2 cellular contexts compared by ENCODE assay signal in the genomic region with DNA sequence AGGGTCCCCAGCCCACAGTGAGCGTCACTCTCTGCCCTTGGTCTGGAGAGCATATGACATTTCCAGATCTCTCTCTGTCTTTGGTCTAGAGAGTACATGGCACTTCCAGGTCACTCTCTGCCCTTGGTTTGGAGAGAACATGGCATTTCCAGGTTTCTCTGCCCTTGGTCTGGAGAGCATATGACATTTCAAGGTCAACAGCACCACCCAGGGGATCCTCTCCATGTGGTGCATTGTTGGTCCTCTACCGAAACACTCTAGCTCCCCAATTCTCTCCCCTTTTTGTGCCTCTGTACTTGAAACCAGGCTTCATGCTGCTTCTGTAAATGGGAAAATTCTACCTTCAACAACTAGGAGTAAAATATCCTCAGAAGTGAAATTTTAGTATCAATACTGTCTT.
TF ChIP-seq lines count a peak whose summit lies in the region.

No MANE protein-coding gene starts in this region.

TF ChIP-seq in GM23338, 12 proteins besides CTCF, POLR2A, EP300 and RAD21 (continued from another document):
- TF ChIP-seq, protein P1, sequence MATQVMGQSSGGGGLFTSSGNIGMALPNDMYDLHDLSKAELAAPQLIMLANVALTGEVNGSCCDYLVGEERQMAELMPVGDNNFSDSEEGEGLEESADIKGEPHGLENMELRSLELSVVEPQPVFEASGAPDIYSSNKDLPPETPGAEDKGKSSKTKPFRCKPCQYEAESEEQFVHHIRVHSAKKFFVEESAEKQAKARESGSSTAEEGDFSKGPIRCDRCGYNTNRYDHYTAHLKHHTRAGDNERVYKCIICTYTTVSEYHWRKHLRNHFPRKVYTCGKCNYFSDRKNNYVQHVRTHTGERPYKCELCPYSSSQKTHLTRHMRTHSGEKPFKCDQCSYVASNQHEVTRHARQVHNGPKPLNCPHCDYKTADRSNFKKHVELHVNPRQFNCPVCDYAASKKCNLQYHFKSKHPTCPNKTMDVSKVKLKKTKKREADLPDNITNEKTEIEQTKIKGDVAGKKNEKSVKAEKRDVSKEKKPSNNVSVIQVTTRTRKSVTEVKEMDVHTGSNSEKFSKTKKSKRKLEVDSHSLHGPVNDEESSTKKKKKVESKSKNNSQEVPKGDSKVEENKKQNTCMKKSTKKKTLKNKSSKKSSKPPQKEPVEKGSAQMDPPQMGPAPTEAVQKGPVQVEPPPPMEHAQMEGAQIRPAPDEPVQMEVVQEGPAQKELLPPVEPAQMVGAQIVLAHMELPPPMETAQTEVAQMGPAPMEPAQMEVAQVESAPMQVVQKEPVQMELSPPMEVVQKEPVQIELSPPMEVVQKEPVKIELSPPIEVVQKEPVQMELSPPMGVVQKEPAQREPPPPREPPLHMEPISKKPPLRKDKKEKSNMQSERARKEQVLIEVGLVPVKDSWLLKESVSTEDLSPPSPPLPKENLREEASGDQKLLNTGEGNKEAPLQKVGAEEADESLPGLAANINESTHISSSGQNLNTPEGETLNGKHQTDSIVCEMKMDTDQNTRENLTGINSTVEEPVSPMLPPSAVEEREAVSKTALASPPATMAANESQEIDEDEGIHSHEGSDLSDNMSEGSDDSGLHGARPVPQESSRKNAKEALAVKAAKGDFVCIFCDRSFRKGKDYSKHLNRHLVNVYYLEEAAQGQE (IDR thresholded peaks at IDR 0.05; ENCODE audit: unreplicated experiment), result no peak

TF ChIP-seq in GM12878, 131 proteins besides CTCF, POLR2A, EP300 and RAD21 (continued from another document):
- TF ChIP-seq, protein P2, sequence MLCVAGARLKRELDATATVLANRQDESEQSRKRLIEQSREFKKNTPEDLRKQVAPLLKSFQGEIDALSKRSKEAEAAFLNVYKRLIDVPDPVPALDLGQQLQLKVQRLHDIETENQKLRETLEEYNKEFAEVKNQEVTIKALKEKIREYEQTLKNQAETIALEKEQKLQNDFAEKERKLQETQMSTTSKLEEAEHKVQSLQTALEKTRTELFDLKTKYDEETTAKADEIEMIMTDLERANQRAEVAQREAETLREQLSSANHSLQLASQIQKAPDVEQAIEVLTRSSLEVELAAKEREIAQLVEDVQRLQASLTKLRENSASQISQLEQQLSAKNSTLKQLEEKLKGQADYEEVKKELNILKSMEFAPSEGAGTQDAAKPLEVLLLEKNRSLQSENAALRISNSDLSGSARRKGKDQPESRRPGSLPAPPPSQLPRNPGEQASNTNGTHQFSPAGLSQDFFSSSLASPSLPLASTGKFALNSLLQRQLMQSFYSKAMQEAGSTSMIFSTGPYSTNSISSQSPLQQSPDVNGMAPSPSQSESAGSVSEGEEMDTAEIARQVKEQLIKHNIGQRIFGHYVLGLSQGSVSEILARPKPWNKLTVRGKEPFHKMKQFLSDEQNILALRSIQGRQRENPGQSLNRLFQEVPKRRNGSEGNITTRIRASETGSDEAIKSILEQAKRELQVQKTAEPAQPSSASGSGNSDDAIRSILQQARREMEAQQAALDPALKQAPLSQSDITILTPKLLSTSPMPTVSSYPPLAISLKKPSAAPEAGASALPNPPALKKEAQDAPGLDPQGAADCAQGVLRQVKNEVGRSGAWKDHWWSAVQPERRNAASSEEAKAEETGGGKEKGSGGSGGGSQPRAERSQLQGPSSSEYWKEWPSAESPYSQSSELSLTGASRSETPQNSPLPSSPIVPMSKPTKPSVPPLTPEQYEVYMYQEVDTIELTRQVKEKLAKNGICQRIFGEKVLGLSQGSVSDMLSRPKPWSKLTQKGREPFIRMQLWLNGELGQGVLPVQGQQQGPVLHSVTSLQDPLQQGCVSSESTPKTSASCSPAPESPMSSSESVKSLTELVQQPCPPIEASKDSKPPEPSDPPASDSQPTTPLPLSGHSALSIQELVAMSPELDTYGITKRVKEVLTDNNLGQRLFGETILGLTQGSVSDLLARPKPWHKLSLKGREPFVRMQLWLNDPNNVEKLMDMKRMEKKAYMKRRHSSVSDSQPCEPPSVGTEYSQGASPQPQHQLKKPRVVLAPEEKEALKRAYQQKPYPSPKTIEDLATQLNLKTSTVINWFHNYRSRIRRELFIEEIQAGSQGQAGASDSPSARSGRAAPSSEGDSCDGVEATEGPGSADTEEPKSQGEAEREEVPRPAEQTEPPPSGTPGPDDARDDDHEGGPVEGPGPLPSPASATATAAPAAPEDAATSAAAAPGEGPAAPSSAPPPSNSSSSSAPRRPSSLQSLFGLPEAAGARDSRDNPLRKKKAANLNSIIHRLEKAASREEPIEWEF (IDR thresholded peaks at IDR 0.05; ENCODE audit: insufficient replicate concordance, low read depth, low read length), result no peak
- TF ChIP-seq MXI1 (IDR thresholded peaks at IDR 0.05; ENCODE audit: low read depth, low read length) (no peak), SPI1 (IDR thresholded peaks at IDR 0.05; ENCODE audit: borderline replicate concordance, insufficient read depth, low read depth, low read length) (no peak), KLF5 (IDR thresholded peaks at IDR 0.05; ENCODE audit: partially characterized antibody) (no peak), PAX5 (IDR thresholded peaks at IDR 0.05; ENCODE audit: borderline replicate concordance, low read depth, low read length) (no peak)
